ENCODE assay signal across 21 cellular contexts in the genomic region with DNA sequence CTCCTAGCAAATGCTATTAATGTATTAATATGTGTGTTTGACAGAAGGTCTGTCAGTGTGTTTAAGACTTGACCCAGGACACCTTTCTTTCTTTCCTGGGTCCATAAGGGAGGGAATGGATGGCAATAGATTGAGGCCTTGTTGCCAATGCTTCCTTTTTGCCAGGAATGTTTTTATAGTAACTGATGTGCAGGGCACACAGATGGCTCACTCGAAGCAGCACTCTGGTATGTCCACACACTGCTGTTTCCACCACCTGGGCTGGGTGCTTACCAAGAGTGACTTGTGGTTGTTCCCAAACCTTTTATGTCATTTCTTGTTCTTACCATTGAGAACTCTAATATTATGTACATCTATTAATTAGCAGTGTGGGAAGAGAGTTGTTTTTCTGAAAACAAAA.
"Had no signal": no experiment of that assay in that cellular context is flagged by ENCODE, and none has a peak within 500 bp of the region (broad histone marks: within the 10 kb centered on the region; RNA-seq: fewer than 3 reads in every experiment).

No MANE protein-coding gene starts in this region.

- H3K27me3 ChIP-seq: pancreas, right atrium auricular region, suprapubic skin had no signal

- H3K4me1 ChIP-seq: lower lobe of right lung, pancreas, suprapubic skin had no signal

- H3K9me3 ChIP-seq: left ventricle myocardium inferior, lower lobe of right lung, pancreas, right atrium auricular region, suprapubic skin had no signal

- DNase-seq: cortex of kidney; hypothalamus; immature natural killer cell; islet precursor cell; kidney glomerular epithelial cell; left colon; left ventricle myocardium inferior; lower lobe of right lung; natural killer cell; pancreas; stimulated activated CD4-positive, alpha-beta T cell treated with anti-CD3 and anti-CD28 coated beads, Interleukin-12 subunit alpha, Interleukin-12 subunit beta, amount 100 ng/mL, for 4 hours; stimulated activated CD4-positive, alpha-beta T cell treated with anti-CD3 and anti-CD28 coated beads, Interleukin-1b, Interleukin-23, amount 100 ng/mL, for 48 hours; stimulated activated CD4-positive, alpha-beta T cell treated with anti-CD3 and anti-CD28 coated beads, Interleukin-4, amount 100 ng/mL, for 1 hour; stimulated activated CD8-positive, alpha-beta memory T cell treated with anti-CD3 and anti-CD28 coated beads, Interleukin-4, amount 100 ng/mL, for 48 hours; stimulated activated naive CD4-positive, alpha-beta T cell; stimulated activated naive CD8-positive, alpha-beta T cell treated with anti-CD3 and anti-CD28 coated beads, Interleukin-15, amount 100 ng/mL, for 72 hours; trophoblast cell had no signal

- H3K4me3 ChIP-seq: left ventricle myocardium inferior, lower lobe of right lung, pancreas, right atrium auricular region, smooth muscle cell, suprapubic skin had no signal

- H3K36me3 ChIP-seq: left ventricle myocardium inferior, lower lobe of right lung, pancreas, right atrium auricular region, suprapubic skin had no signal

- H3K4me2 ChIP-seq: smooth muscle cell had no signal

- H3K27ac ChIP-seq: left ventricle myocardium inferior, lower lobe of right lung, pancreas, right atrium auricular region, suprapubic skin had no signal

- ATAC-seq: left colon; lower lobe of right lung; natural killer cell; pancreas; sciatic nerve; stimulated activated naive CD8-positive, alpha-beta T cell treated with anti-CD3 and anti-CD28 coated beads, Interleukin-15, amount 100 ng/mL, for 72 hours had no signal
